Comparison of ENCODE assay signal across 8 cellular contexts in genomic region chr15:63188937-63189871, GRCh38. TPM values are rescaled to one million over a fixed set of nuclear protein-coding genes. Genes with fewer than 3 reads are reported as not detected.
A peak's percentile ranks its signal among the peaks of the same experiment; 100 is the strongest.
DNase-seq lines count a peak whose midpoint lies in the region; TF ChIP-seq lines count a peak whose summit lies in the region.

RAB8B (plus strand) TSS chr15:63189606; CDS start chr15:63189625, 19 bp downstream.

- no peaks in the 10 kb centered on the region for H3K36me3 ChIP-seq in H7 (replicated peaks; ENCODE audit: control insufficient read depth, insufficient read depth, low read length)

- peak within 1 kb of the TSS; percentile 77 for H3K27ac Mint-ChIP-seq in nephron progenitor cell
- H3K27ac Mint-ChIP-seq in stimulated activated naive CD8-positive, alpha-beta T cell treated with anti-CD3 and anti-CD28 coated beads, Interleukin-15, Interleukin-2, amounts not matched to agents 100 ng/mL and 50 ng/mL, for 24 hours, result peak within 1 kb of the TSS; percentile 99

- H3K27me3 ChIP-seq in H7 (ENCODE audit: control insufficient read depth, insufficient read depth, low read length), result no peaks in the 10 kb centered on the region

- no peaks in the 10 kb centered on the region for H3K36me3 Mint-ChIP-seq in nephron progenitor cell (ENCODE audit: low read depth)
- peaks cover 37% of the 10 kb centered on the region for H3K36me3 Mint-ChIP-seq in stimulated activated naive CD8-positive, alpha-beta T cell treated with anti-CD3 and anti-CD28 coated beads, Interleukin-15, Interleukin-2, amounts not matched to agents 100 ng/mL and 50 ng/mL, for 24 hours (ENCODE audit: low read depth)

- H3K4me3 Mint-ChIP-seq in nephron progenitor cell, result peak within 1 kb of the TSS; percentile 93
- H3K4me3 Mint-ChIP-seq in stimulated activated naive CD8-positive, alpha-beta T cell treated with anti-CD3 and anti-CD28 coated beads, Interleukin-15, Interleukin-2, amounts not matched to agents 100 ng/mL and 50 ng/mL, for 24 hours, result peak within 1 kb of the TSS; percentile 100

- no peak for TF ChIP-seq CTCF in nephron progenitor cell (IDR thresholded peaks at IDR 0.05)

- in situ Hi-C loops in G401 (cut with HindIII; ENCODE audit: low sequenced_read_pairs), result no loop called here

- H3K4me1 Mint-ChIP-seq in nephron progenitor cell, result peaks cover 48% of the 10 kb centered on the region
- peaks cover 54% of the 10 kb centered on the region for H3K4me1 Mint-ChIP-seq in stimulated activated naive CD8-positive, alpha-beta T cell treated with anti-CD3 and anti-CD28 coated beads, Interleukin-15, Interleukin-2, amounts not matched to agents 100 ng/mL and 50 ng/mL, for 24 hours (ENCODE audit: low read depth)

- DNase-seq in G401 (ENCODE audit: low spot score) (peak; percentile 97), H7 (peak; percentile 98), M059J (ENCODE audit: low read depth) (peak; percentile 95), SHP77 treated with DMSO at 0.1 percent for 48 hours (lab: John Stamatoyannopoulos, UW) (peak; percentile 85), activated gamma-delta T cell (lab: John Stamatoyannopoulos, UW) (peak; percentile 98), fibroblast of the conjunctiva (ENCODE audit: low read depth) (peak; percentile 95), nephron progenitor cell (peak; percentile 100)

- H3K9me3 Mint-ChIP-seq in nephron progenitor cell, result no peaks in the 10 kb centered on the region
- H3K9me3 Mint-ChIP-seq in stimulated activated naive CD8-positive, alpha-beta T cell treated with anti-CD3 and anti-CD28 coated beads, Interleukin-15, Interleukin-2, amounts not matched to agents 100 ng/mL and 50 ng/mL, for 24 hours, result no peaks in the 10 kb centered on the region

- peaks cover 8% of the 10 kb centered on the region for H3K27me3 Mint-ChIP-seq in nephron progenitor cell (ENCODE audit: low read depth, poor library complexity)
- H3K27me3 Mint-ChIP-seq in stimulated activated naive CD8-positive, alpha-beta T cell treated with anti-CD3 and anti-CD28 coated beads, Interleukin-15, Interleukin-2, amounts not matched to agents 100 ng/mL and 50 ng/mL, for 24 hours, result no peaks in the 10 kb centered on the region

- peak within 1 kb of the TSS; percentile 72 for H3K4me3 ChIP-seq in H7 (ENCODE audit: insufficient read depth, low read depth, low read length)

RNA-seq across cellular contexts. Expression of gene RAB8B, which starts in this region (rescaled TPM):
- 6.3 and 7.8 TPM in 2 replicates for total RNA-seq in G401 (2014; rRNA removed; shearing (Covaris generic))
- total RNA-seq in H7 (2014; rRNA removed; shearing (Covaris generic)), result 27.2 and 31.2 TPM in 2 replicates
- 37.8 and 48.5 TPM in 2 replicates for total RNA-seq in M059J (2014; rRNA removed; shearing (Covaris generic))

Comparison
In these comparisons a context has a peak if more than half of its experiments do, and no peak if none do; other contexts are left out.
1. Peak in every context shown above with its lines: DNase-seq and H3K4me3 ChIP-seq.